Comparison of ENCODE assay signal across 8 cellular contexts in genomic region chr1:35032384-35032739, GRCh38. TPM values are rescaled to one million over a fixed set of nuclear protein-coding genes. Genes with fewer than 3 reads are reported as not detected.
DNase-seq lines count a peak whose midpoint lies in the region; ATAC-seq and TF ChIP-seq lines count a peak whose summit lies in the region.

No MANE protein-coding gene starts in this region.

- H2AFZ ChIP-seq in GM23248 = peak overlapping the region; percentile 81

- H3K4me1 ChIP-seq in GM23248 (ENCODE audit: insufficient read depth) = peaks cover 10% of the 10 kb centered on the region
- peaks cover 13 to 23% of the 10 kb centered on the region in 2 donors for H3K4me1 ChIP-seq in gastrocnemius medialis

- peak overlapping the region; percentile 9 for H3K4me2 ChIP-seq in GM23248 (ENCODE audit: unreplicated experiment)

- in situ Hi-C loops in GM23248 (cut with MboI) (no loop called here), gastrocnemius medialis (cut with MboI; ENCODE audit: low sequenced_read_pairs in 4 of 4) (loop anchor here in 1 of 4 donors (10.0 kb wide), 1 partner anchor 62 kb away; no protein-coding TSS in a partner anchor)

- intact Hi-C loops in gastrocnemius medialis (cut with DNase I; ENCODE audit: low total_unique reads) = loop anchor here (10.0 kb wide), 1 partner anchor 178 kb away; the partner anchor contains the start of gene SMIM12

- no peak for ATAC-seq in gastrocnemius medialis

- WGBS in GM23248 (ENCODE audit: low coverage in 1 of 2, low lambda C conversion rate in 2 of 2, missing lambda C conversion rate in 2 of 2), 2 experiments = 88 to 91% methylated on average over 1 of the region's 1 CpG

- H3F3A ChIP-seq in GM23248 (ENCODE audit: insufficient read depth) = peaks cover 11% of the 10 kb centered on the region

- TF ChIP-seq CTCF in RWPE1 (conservative IDR thresholded peaks at IDR 0.05; ENCODE audit: low read depth) (no peak), epithelial cell of proximal tubule (conservative IDR thresholded peaks at IDR 0.05; ENCODE audit: low read depth, low read length) (no peak), gastrocnemius medialis (IDR thresholded peaks at IDR 0.05 in 4 of 5, conservative IDR thresholded peaks at IDR 0.05 in 1 of 5) (no peak)

- CTCF ChIA-PET in RWPE1 (lab: Yijun Ruan, JAX) = interaction anchor here (0.5 to 1.2 kb wide), 2 partner anchors 53 to 743 kb away, joined by 3 read pairs; no protein-coding TSS in a partner anchor

- no peak for DNase-seq in GM23248
- no peak for DNase-seq in RWPE1 (ENCODE audit: low spot score)
- no peak for DNase-seq in epithelial cell of proximal tubule (ENCODE audit: low read depth)
- no peak for DNase-seq in gastrocnemius medialis
- DNase-seq in NCI-H1105 treated with DMSO at 0.1 percent for 48 hours (lab: John Stamatoyannopoulos, UW) = no peak
- no peak for DNase-seq in amygdala (lab: John Stamatoyannopoulos, UW)
- no peak for DNase-seq in stimulated activated CD4-positive, alpha-beta T cell treated with anti-CD3 and anti-CD28 coated beads, Interleukin-4, amount 100 ng/mL, for 1 hour
- no peak for DNase-seq in HuH-7.5 (ENCODE audit: low spot score)

- H3K9me2 ChIP-seq in GM23248 (ENCODE audit: insufficient read depth) = no peaks in the 10 kb centered on the region

- H3K9ac ChIP-seq in GM23248 = no peak overlapping the region

- no peak for TF ChIP-seq POLR2A in gastrocnemius medialis (IDR thresholded peaks at IDR 0.05)

- H3K27ac ChIP-seq in GM23248 (no peak overlapping the region), RWPE1 (peak overlapping the region; percentile 99), gastrocnemius medialis (peak overlapping the region in 2 of 4 donors; percentile 89 to 93)

- H3K36me3 ChIP-seq in GM23248 (ENCODE audit: low read depth) = no peaks in the 10 kb centered on the region
- H3K36me3 ChIP-seq in gastrocnemius medialis = peaks cover 0 to 7% of the 10 kb centered on the region in 2 donors

- H3K9me3 ChIP-seq in GM23248 (ENCODE audit: low read depth) (no peaks in the 10 kb centered on the region), gastrocnemius medialis (no peaks in the 10 kb centered on the region)

- no peaks in the 10 kb centered on the region for H4K20me1 ChIP-seq in GM23248 (ENCODE audit: insufficient read depth)

- peaks cover 35% of the 10 kb centered on the region for H3K79me2 ChIP-seq in GM23248 (ENCODE audit: insufficient read depth)

- POLR2A ChIA-PET in RWPE1 (lab: Yijun Ruan, JAX; ENCODE audit: low non-redundant PET) = interaction anchor here (0.6 kb wide), 1 partner anchor 59 kb away, joined by 4 read pairs; no protein-coding TSS in a partner anchor

- H3K4me3 ChIP-seq in GM23248 = peak overlapping the region; percentile 86
- H3K4me3 ChIP-seq in epithelial cell of proximal tubule (ENCODE audit: low read depth, low read length) = peak overlapping the region; percentile 70
- H3K4me3 ChIP-seq in gastrocnemius medialis = peak overlapping the region in 3 of 4 donors; percentile 60 to 98 (median 83)

- H3K27me3 ChIP-seq in GM23248 (replicated peaks; ENCODE audit: insufficient read depth) (no peaks in the 10 kb centered on the region), gastrocnemius medialis (no peaks in the 10 kb centered on the region)

RNA-seq across cellular contexts. Expression of gene ZMYM6, which starts 0.6 kb away (rescaled TPM):
- total RNA-seq in GM23248 (2014; rRNA removed; shearing (Covaris generic)) = 9.4 and 18.2 TPM in 2 replicates
- polyA plus RNA-seq in GM23248 (2016; fragmentation: Nextera tagmentation; extraction: Ambion mirVana) = 12.3 and 14.5 TPM in 2 replicates
- total RNA-seq in epithelial cell of proximal tubule (4.6 and 8.0 TPM in 2 replicates), gastrocnemius medialis (1 to 10 TPM; 2.9 to 7.3 (median 4.2) TPM)

RNA-seq across cellular contexts. Expression of gene ZMYM1, which starts 46.8 kb away (rescaled TPM):
- total RNA-seq in GM23248 (2014; rRNA removed; shearing (Covaris generic)) = 13.5 and 13.6 TPM in 2 replicates
- 9.5 and 9.7 TPM in 2 replicates for polyA plus RNA-seq in GM23248 (2016; fragmentation: Nextera tagmentation; extraction: Ambion mirVana)
- total RNA-seq in epithelial cell of proximal tubule (12.6 and 12.8 TPM in 2 replicates), gastrocnemius medialis (1 to 10 TPM; 1.8 to 7.6 (median 3.6) TPM)

RNA-seq across cellular contexts. Expression of gene TMEM35B, which starts 47.2 kb away (rescaled TPM):
- total RNA-seq in GM23248 (2014; rRNA removed; shearing (Covaris generic)) = 49.9 and 61.3 TPM in 2 replicates
- 104 and 114 TPM in 2 replicates for polyA plus RNA-seq in GM23248 (2016; fragmentation: Nextera tagmentation; extraction: Ambion mirVana)
- total RNA-seq in epithelial cell of proximal tubule (20.1 and 28.8 TPM in 2 replicates), gastrocnemius medialis (10 to 100 TPM in 1 of 4 donors, 1 to 10 TPM in 3; 4.7 to 10.9 (median 7.1) TPM)
